In genomic region chr11:117178210-117179034, GRCh38 we compare ENCODE assay signal across 8 cellular contexts. TPM values are rescaled to one million over a fixed set of nuclear protein-coding genes. Genes with fewer than 3 reads are reported as not detected.
DNase-seq lines count a peak whose midpoint lies in the region; ATAC-seq, FAIRE-seq and TF ChIP-seq lines count a peak whose summit lies in the region.

TSS of gene SIDT2 (plus strand) at chr11:117178743. CDS start at chr11:117179264, 521 bp downstream.

- peak; percentile 95 for DNase-seq in EH (ENCODE audit: low read depth)
- peak; percentile 68 for DNase-seq in H54 (ENCODE audit: insufficient read length, low spot score)
- peak; percentile 78 for DNase-seq in activated T-helper 9 cell treated with anti-CD3 and anti-CD28 coated beads, Interleukin-2, amount 50 U/mL, for 16 hours (ENCODE audit: low read depth)
- DNase-seq in fibroblast of peridontal ligament (ENCODE audit: extremely low read depth): peak; percentile 88
- peak; percentile 84 for DNase-seq in natural killer cell
- peak; percentile 87 for DNase-seq in stimulated activated naive CD4-positive, alpha-beta T cell treated with Interleukin-2 at 50 U/mL for 16 hours (lab: John Stamatoyannopoulos, UW)

- peak within 1 kb of the TSS; percentile 71 for H3K9ac ChIP-seq in Loucy (ENCODE audit: low read depth, low read length, poor library complexity, severe bottlenecking)

- peak; percentile 92 to 97 (median 93) for ATAC-seq in natural killer cell

- no peaks in the 10 kb centered on the region for H3K36me3 Mint-ChIP-seq in natural killer cell

- H3K79me2 ChIP-seq in Loucy (ENCODE audit: insufficient read depth, low read length): no peaks in the 10 kb centered on the region

- no peaks in the 10 kb centered on the region for H3K9me3 ChIP-seq in Loucy (ENCODE audit: insufficient read depth, low read depth, low read length)

- H3K27me3 ChIP-seq in Loucy (ENCODE audit: insufficient read depth, low read length, poor library complexity, severe bottlenecking): no peaks in the 10 kb centered on the region

- H3K4me1 ChIP-seq in Loucy (ENCODE audit: insufficient read depth, low read length, poor library complexity, severe bottlenecking): peaks cover 22% of the 10 kb centered on the region

- H3K4me3 Mint-ChIP-seq in natural killer cell: peak within 1 kb of the TSS; percentile 95

- H3K9me3 Mint-ChIP-seq in natural killer cell: no peaks in the 10 kb centered on the region

- peaks cover 31 to 34% of the 10 kb centered on the region in 2 donors for H3K4me1 Mint-ChIP-seq in natural killer cell

- H3K27me3 Mint-ChIP-seq in natural killer cell (ENCODE audit: low read depth in 2 of 2): no peaks in the 10 kb centered on the region

- TF ChIP-seq POLR2A in H54 (IDR thresholded peaks at IDR 0.05; ENCODE audit: low read depth, low read length): peak; percentile 54; the same call in 1 of the 2 replicates
- TF ChIP-seq POLR2A in Raji (IDR thresholded peaks at IDR 0.05; ENCODE audit: insufficient read depth, low read depth, low read length): peak; percentile 74

- peak; percentile 50 for FAIRE-seq in H54 (lab: Jason Lieb, UNC)

- no peak for TF ChIP-seq CTCF in Loucy (conservative IDR thresholded peaks at IDR 0.05; ENCODE audit: low read length)
- peak; percentile 13 for TF ChIP-seq CTCF in natural killer cell (IDR thresholded peaks at IDR 0.05)

- peak within 1 kb of the TSS; percentile 86 to 92 for H3K27ac Mint-ChIP-seq in natural killer cell

- peak within 1 kb of the TSS; percentile 76 for H3K4me3 ChIP-seq in Loucy (ENCODE audit: low read length, poor library complexity, severe bottlenecking)

- H3K9me2 ChIP-seq in Loucy (replicated peaks; ENCODE audit: low read depth, low read length): no peaks in the 10 kb centered on the region

- H3F3A ChIP-seq in Loucy (ENCODE audit: low read depth): peaks cover 7% of the 10 kb centered on the region; the same call in 1 of the 2 replicates

- H4K20me1 ChIP-seq in Loucy (ENCODE audit: insufficient read depth, low read length, poor library complexity, severe bottlenecking): no peaks in the 10 kb centered on the region

- H2AFZ ChIP-seq in Loucy (ENCODE audit: low read length): peak within 1 kb of the TSS; percentile 69

- H3K4me2 ChIP-seq in Loucy (ENCODE audit: low read depth, low read length, poor library complexity, severe bottlenecking): peak within 1 kb of the TSS; percentile 97

- no peaks in the 10 kb centered on the region for H3K36me3 ChIP-seq in Loucy (ENCODE audit: insufficient read depth, low read length)

- intact Hi-C loops in natural killer cell (cut with micrococcal nuclease): loop anchor here (1.0 to 2.0 kb wide), 3 partner anchors 34 to 52 kb away; partner anchors contain the start of gene PAFAH1B2

RNA-seq across cellular contexts. Expression of gene SIDT2, which starts in this region (rescaled TPM):
- 100 to 1,000 TPM in 1 of 3 donors, 10 to 100 TPM in 2; 80.0 to 111 (median 82.0) TPM for total RNA-seq in natural killer cell

Comparison
In these comparisons a context has a peak if more than half of its experiments do, and no peak if none do; other contexts are left out.
1. Peak in every context shown above with its lines: DNase-seq, ATAC-seq and H3K4me3 ChIP-seq.